ENCODE assay signal across 20 cellular contexts in the genomic region with DNA sequence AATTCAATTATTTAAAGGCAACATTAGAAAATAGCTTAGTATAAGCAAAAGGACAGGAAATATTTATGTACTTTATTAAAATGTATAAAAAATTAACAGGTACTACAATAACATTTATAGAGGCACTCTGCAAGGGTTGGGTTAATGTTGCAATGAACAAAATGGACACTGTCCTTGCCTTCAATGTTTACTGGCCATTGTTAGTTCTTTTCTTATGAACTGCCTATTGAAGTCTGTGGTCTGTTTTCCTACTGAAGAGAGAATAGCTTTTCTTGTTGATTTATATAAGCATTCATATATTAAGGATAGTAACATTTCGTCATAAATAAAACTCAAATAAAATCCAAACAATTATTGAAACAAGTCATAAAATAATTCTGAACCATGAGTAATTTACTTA.
"Had no signal": no experiment of that assay in that cellular context is flagged by ENCODE, and none has a peak within 500 bp of the region (broad histone marks: within the 10 kb centered on the region; RNA-seq: fewer than 3 reads in every experiment).

No MANE protein-coding gene starts in this region.

- H3K27me3 ChIP-seq: adrenal gland, sigmoid colon, vagina had no signal

- H3K36me3 ChIP-seq: adrenal gland, sigmoid colon, thoracic aorta, vagina had no signal

- H3K9me3 ChIP-seq: adrenal gland, mucosa of descending colon, sigmoid colon, thoracic aorta, vagina had no signal

- H3K4me3 ChIP-seq: adrenal gland, mucosa of descending colon, sigmoid colon, thoracic aorta, vagina had no signal

- ATAC-seq: activated T-helper 17 cell treated with anti-CD3 and anti-CD28 coated beads, Interleukin-2, amount 50 U/mL, for 72 hours; mucosa of descending colon; stimulated activated naive B cell treated with anti-CD40 and anti-IgM and Interleukin-4, amounts not matched to agents 10 μg/mL and 1 μg/mL and 100 μg/mL, for 72 hours; T-cell had no signal

- H3K27ac ChIP-seq: adrenal gland, sigmoid colon, thoracic aorta, vagina had no signal

- DNase-seq: activated CD4-positive, alpha-beta T cell treated with anti-CD3 and anti-CD28 coated beads for 1 hour; activated CD4-positive, alpha-beta T cell treated with anti-CD3 and anti-CD28 coated beads, Interleukin-2, amount 50 U/mL, for 1 hour; activated T-cell treated with anti-CD3 and anti-CD28 coated beads, Interleukin-2, amount 50 U/mL, for 1 hour; adrenal gland; effector CD8-positive, alpha-beta T cell; erythroblast; foreskin fibroblast; mesenchymal stem cell; mucosa of descending colon; naive B cell; nucleus accumbens; posterior cingulate gyrus; sigmoid colon; stimulated activated CD4-positive, alpha-beta T cell treated with anti-CD3 and anti-CD28 coated beads, Interleukin-2, amount 100 ng/mL, for 48 hours; stimulated activated CD8-positive, alpha-beta memory T cell treated with anti-CD3 and anti-CD28 coated beads, Interleukin-4, amount 100 ng/mL, for 48 hours; stimulated activated naive B cell treated with anti-CD40 and anti-IgM and Interleukin-4, amounts not matched to agents 10 μg/mL and 1 μg/mL and 100 μg/mL, for 72 hours; T-cell had no signal
